In the genomic region with DNA sequence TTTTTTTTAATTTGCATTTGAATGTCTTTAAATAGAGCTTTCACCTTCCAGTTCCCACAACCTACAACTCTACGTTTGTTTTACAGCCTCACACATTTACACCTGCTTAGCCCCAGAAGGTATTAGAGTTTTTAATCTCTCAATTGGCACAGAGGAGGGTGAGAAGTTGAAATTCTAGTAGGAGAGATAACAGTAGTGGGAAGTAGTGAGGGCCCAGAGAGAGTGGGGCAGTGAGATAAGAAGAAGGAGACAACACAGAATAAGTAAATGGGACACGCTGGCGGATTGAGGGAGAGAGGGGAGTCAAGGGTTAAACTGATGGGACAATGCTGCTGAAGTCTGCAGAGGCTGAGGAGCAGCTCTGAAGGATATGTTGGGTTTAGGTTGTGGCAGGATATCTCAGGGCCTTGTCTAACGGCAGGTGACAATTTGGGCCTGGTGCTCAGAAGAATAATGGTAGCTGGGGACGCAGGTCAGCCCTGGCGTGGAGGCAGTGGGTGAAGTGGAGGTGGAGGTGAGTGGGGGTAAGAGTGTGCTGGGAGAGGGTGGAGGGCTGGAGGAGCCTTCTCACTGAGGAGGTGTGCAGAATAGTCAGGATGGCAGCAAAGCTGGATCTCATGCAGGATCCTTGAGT, we compare ENCODE assay signal across 1 cellular context.
TF ChIP-seq lines count a peak whose summit lies in the region.

No MANE protein-coding gene starts in this region.

TF ChIP-seq in K562, 482 proteins besides CTCF, POLR2A, EP300 and RAD21 (continued from another document and continues in another):
- TF ChIP-seq, protein P1, sequence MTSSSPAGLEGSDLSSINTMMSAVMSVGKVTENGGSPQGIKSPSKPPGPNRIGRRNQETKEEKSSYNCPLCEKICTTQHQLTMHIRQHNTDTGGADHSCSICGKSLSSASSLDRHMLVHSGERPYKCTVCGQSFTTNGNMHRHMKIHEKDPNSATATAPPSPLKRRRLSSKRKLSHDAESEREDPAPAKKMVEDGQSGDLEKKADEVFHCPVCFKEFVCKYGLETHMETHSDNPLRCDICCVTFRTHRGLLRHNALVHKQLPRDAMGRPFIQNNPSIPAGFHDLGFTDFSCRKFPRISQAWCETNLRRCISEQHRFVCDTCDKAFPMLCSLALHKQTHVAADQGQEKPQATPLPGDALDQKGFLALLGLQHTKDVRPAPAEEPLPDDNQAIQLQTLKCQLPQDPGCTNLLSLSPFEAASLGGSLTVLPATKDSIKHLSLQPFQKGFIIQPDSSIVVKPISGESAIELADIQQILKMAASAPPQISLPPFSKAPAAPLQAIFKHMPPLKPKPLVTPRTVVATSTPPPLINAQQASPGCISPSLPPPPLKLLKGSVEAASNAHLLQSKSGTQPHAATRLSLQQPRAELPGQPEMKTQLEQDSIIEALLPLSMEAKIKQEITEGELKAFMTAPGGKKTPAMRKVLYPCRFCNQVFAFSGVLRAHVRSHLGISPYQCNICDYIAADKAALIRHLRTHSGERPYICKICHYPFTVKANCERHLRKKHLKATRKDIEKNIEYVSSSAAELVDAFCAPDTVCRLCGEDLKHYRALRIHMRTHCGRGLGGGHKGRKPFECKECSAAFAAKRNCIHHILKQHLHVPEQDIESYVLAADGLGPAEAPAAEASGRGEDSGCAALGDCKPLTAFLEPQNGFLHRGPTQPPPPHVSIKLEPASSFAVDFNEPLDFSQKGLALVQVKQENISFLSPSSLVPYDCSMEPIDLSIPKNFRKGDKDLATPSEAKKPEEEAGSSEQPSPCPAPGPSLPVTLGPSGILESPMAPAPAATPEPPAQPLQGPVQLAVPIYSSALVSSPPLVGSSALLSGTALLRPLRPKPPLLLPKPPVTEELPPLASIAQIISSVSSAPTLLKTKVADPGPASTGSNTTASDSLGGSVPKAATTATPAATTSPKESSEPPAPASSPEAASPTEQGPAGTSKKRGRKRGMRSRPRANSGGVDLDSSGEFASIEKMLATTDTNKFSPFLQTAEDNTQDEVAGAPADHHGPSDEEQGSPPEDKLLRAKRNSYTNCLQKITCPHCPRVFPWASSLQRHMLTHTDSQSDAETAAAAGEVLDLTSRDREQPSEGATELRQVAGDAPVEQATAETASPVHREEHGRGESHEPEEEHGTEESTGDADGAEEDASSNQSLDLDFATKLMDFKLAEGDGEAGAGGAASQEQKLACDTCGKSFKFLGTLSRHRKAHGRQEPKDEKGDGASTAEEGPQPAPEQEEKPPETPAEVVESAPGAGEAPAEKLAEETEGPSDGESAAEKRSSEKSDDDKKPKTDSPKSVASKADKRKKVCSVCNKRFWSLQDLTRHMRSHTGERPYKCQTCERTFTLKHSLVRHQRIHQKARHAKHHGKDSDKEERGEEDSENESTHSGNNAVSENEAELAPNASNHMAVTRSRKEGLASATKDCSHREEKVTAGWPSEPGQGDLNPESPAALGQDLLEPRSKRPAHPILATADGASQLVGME (CRISPR knock-in tag; IDR thresholded peaks at IDR 0.05), result no peak
- no peak for TF ChIP-seq ZNF408 (CRISPR knock-in tag; IDR thresholded peaks at IDR 0.05; ENCODE audit: low read depth)
- TF ChIP-seq, protein P2, sequence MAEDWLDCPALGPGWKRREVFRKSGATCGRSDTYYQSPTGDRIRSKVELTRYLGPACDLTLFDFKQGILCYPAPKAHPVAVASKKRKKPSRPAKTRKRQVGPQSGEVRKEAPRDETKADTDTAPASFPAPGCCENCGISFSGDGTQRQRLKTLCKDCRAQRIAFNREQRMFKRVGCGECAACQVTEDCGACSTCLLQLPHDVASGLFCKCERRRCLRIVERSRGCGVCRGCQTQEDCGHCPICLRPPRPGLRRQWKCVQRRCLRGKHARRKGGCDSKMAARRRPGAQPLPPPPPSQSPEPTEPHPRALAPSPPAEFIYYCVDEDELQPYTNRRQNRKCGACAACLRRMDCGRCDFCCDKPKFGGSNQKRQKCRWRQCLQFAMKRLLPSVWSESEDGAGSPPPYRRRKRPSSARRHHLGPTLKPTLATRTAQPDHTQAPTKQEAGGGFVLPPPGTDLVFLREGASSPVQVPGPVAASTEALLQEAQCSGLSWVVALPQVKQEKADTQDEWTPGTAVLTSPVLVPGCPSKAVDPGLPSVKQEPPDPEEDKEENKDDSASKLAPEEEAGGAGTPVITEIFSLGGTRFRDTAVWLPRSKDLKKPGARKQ (CRISPR knock-in tag; IDR thresholded peaks at IDR 0.05), result no peak
- TF ChIP-seq, protein P3, sequence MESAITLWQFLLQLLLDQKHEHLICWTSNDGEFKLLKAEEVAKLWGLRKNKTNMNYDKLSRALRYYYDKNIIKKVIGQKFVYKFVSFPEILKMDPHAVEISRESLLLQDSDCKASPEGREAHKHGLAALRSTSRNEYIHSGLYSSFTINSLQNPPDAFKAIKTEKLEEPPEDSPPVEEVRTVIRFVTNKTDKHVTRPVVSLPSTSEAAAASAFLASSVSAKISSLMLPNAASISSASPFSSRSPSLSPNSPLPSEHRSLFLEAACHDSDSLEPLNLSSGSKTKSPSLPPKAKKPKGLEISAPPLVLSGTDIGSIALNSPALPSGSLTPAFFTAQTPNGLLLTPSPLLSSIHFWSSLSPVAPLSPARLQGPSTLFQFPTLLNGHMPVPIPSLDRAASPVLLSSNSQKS (CRISPR knock-in tag; IDR thresholded peaks at IDR 0.05), result no peak
- TF ChIP-seq, protein P4, sequence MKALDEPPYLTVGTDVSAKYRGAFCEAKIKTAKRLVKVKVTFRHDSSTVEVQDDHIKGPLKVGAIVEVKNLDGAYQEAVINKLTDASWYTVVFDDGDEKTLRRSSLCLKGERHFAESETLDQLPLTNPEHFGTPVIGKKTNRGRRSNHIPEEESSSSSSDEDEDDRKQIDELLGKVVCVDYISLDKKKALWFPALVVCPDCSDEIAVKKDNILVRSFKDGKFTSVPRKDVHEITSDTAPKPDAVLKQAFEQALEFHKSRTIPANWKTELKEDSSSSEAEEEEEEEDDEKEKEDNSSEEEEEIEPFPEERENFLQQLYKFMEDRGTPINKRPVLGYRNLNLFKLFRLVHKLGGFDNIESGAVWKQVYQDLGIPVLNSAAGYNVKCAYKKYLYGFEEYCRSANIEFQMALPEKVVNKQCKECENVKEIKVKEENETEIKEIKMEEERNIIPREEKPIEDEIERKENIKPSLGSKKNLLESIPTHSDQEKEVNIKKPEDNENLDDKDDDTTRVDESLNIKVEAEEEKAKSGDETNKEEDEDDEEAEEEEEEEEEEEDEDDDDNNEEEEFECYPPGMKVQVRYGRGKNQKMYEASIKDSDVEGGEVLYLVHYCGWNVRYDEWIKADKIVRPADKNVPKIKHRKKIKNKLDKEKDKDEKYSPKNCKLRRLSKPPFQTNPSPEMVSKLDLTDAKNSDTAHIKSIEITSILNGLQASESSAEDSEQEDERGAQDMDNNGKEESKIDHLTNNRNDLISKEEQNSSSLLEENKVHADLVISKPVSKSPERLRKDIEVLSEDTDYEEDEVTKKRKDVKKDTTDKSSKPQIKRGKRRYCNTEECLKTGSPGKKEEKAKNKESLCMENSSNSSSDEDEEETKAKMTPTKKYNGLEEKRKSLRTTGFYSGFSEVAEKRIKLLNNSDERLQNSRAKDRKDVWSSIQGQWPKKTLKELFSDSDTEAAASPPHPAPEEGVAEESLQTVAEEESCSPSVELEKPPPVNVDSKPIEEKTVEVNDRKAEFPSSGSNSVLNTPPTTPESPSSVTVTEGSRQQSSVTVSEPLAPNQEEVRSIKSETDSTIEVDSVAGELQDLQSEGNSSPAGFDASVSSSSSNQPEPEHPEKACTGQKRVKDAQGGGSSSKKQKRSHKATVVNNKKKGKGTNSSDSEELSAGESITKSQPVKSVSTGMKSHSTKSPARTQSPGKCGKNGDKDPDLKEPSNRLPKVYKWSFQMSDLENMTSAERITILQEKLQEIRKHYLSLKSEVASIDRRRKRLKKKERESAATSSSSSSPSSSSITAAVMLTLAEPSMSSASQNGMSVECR (CRISPR knock-in tag; IDR thresholded peaks at IDR 0.05), result no peak
- TF ChIP-seq, protein P5, sequence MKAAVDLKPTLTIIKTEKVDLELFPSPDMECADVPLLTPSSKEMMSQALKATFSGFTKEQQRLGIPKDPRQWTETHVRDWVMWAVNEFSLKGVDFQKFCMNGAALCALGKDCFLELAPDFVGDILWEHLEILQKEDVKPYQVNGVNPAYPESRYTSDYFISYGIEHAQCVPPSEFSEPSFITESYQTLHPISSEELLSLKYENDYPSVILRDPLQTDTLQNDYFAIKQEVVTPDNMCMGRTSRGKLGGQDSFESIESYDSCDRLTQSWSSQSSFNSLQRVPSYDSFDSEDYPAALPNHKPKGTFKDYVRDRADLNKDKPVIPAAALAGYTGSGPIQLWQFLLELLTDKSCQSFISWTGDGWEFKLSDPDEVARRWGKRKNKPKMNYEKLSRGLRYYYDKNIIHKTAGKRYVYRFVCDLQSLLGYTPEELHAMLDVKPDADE (conservative IDR thresholded peaks at IDR 0.05; ENCODE audit: control insufficient read depth, low read depth, low read length), result no peak
- 0 out of 2 replicates have a peak, but pooled peaks have one; percentile 49 for TF ChIP-seq MTA3 (IDR thresholded peaks at IDR 0.05; ENCODE audit: borderline replicate concordance)
- TF ChIP-seq, protein P6, sequence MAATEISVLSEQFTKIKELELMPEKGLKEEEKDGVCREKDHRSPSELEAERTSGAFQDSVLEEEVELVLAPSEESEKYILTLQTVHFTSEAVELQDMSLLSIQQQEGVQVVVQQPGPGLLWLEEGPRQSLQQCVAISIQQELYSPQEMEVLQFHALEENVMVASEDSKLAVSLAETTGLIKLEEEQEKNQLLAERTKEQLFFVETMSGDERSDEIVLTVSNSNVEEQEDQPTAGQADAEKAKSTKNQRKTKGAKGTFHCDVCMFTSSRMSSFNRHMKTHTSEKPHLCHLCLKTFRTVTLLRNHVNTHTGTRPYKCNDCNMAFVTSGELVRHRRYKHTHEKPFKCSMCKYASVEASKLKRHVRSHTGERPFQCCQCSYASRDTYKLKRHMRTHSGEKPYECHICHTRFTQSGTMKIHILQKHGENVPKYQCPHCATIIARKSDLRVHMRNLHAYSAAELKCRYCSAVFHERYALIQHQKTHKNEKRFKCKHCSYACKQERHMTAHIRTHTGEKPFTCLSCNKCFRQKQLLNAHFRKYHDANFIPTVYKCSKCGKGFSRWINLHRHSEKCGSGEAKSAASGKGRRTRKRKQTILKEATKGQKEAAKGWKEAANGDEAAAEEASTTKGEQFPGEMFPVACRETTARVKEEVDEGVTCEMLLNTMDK (IDR thresholded peaks at IDR 0.05; ENCODE audit: borderline replicate concordance, insufficient read depth, low read depth, low read length, poor library complexity, severe bottlenecking), result no peak
- TF ChIP-seq, protein P7, sequence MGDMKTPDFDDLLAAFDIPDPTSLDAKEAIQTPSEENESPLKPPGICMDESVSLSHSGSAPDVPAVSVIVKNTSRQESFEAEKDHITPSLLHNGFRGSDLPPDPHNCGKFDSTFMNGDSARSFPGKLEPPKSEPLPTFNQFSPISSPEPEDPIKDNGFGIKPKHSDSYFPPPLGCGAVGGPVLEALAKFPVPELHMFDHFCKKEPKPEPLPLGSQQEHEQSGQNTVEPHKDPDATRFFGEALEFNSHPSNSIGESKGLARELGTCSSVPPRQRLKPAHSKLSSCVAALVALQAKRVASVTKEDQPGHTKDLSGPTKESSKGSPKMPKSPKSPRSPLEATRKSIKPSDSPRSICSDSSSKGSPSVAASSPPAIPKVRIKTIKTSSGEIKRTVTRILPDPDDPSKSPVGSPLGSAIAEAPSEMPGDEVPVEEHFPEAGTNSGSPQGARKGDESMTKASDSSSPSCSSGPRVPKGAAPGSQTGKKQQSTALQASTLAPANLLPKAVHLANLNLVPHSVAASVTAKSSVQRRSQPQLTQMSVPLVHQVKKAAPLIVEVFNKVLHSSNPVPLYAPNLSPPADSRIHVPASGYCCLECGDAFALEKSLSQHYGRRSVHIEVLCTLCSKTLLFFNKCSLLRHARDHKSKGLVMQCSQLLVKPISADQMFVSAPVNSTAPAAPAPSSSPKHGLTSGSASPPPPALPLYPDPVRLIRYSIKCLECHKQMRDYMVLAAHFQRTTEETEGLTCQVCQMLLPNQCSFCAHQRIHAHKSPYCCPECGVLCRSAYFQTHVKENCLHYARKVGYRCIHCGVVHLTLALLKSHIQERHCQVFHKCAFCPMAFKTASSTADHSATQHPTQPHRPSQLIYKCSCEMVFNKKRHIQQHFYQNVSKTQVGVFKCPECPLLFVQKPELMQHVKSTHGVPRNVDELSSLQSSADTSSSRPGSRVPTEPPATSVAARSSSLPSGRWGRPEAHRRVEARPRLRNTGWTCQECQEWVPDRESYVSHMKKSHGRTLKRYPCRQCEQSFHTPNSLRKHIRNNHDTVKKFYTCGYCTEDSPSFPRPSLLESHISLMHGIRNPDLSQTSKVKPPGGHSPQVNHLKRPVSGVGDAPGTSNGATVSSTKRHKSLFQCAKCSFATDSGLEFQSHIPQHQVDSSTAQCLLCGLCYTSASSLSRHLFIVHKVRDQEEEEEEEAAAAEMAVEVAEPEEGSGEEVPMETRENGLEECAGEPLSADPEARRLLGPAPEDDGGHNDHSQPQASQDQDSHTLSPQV (IDR thresholded peaks at IDR 0.05), result no peak
- no peak for TF ChIP-seq NBN (IDR thresholded peaks at IDR 0.05; ENCODE audit: low read depth)
- peak; percentile 13 for TF ChIP-seq PHF20 (IDR thresholded peaks at IDR 0.05; ENCODE audit: partially characterized antibody)
- TF ChIP-seq, protein P8, sequence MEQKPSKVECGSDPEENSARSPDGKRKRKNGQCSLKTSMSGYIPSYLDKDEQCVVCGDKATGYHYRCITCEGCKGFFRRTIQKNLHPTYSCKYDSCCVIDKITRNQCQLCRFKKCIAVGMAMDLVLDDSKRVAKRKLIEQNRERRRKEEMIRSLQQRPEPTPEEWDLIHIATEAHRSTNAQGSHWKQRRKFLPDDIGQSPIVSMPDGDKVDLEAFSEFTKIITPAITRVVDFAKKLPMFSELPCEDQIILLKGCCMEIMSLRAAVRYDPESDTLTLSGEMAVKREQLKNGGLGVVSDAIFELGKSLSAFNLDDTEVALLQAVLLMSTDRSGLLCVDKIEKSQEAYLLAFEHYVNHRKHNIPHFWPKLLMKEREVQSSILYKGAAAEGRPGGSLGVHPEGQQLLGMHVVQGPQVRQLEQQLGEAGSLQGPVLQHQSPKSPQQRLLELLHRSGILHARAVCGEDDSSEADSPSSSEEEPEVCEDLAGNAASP (IDR thresholded peaks at IDR 0.05), result no peak
- no peak for TF ChIP-seq ZNF217 (CRISPR knock-in tag; IDR thresholded peaks at IDR 0.05)
- no peak for TF ChIP-seq NCOA4 (IDR thresholded peaks at IDR 0.05; ENCODE audit: partially characterized antibody)
- TF ChIP-seq TARDBP (IDR thresholded peaks at IDR 0.05), result no peak
- no peak for TF ChIP-seq ZNF584 (CRISPR knock-in tag; IDR thresholded peaks at IDR 0.05; ENCODE audit: low read depth)
- no peak for TF ChIP-seq NR1H2 (CRISPR knock-in tag; IDR thresholded peaks at IDR 0.05)
- TF ChIP-seq THRAP3 (IDR thresholded peaks at IDR 0.05; ENCODE audit: borderline replicate concordance), result no peak
- no peak for TF ChIP-seq STAT5B (CRISPR knock-in tag; IDR thresholded peaks at IDR 0.05)
- no peak for TF ChIP-seq NUFIP1 (IDR thresholded peaks at IDR 0.05; ENCODE audit: partially characterized antibody)
- TF ChIP-seq STAT5A (IDR thresholded peaks at IDR 0.05; ENCODE audit: borderline replicate concordance, low read length), result peak; percentile 15; the same call in 1 of the 2 replicates
- no peak for TF ChIP-seq XRCC4 (IDR thresholded peaks at IDR 0.05; ENCODE audit: extremely low read depth, insufficient read depth, insufficient read length)
- TF ChIP-seq ZKSCAN1 (IDR thresholded peaks at IDR 0.05; ENCODE audit: low read depth, low read length), result no peak
- TF ChIP-seq, protein P9, sequence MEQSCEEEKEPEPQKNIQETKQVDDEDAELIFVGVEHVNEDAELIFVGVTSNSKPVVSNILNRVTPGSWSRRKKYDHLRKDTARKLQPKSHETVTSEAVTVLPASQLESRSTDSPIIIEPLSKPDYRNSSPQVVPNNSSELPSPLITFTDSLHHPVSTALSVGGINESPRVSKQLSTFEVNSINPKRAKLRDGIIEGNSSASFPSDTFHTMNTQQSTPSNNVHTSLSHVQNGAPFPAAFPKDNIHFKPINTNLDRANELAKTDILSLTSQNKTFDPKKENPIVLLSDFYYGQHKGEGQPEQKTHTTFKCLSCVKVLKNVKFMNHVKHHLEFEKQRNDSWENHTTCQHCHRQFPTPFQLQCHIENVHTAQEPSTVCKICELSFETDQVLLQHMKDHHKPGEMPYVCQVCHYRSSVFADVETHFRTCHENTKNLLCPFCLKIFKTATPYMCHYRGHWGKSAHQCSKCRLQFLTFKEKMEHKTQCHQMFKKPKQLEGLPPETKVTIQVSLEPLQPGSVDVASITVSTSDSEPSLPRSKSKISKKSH (CRISPR knock-in tag; IDR thresholded peaks at IDR 0.05), result no peak
